26 cellular contexts compared by ENCODE assay signal in genomic region chr5:75965292-75965691, GRCh38.
"Had no signal": no experiment of that assay in that cellular context is flagged by ENCODE, and none has a peak within 500 bp of the region (broad histone marks: within the 10 kb centered on the region; RNA-seq: fewer than 3 reads in every experiment).

No MANE protein-coding gene starts in this region.

- H3K4me1 Mint-ChIP-seq: activated CD4-positive, alpha-beta T cell treated with anti-CD3 and anti-CD28 coated beads for 36 hours; activated T-helper 17 cell treated with anti-CD3 and anti-CD28 coated beads, Interleukin-2, amount 50 U/mL, for 72 hours had no signal

- H3K4me3 Mint-ChIP-seq: activated CD4-positive, alpha-beta memory T cell treated with anti-CD3 and anti-CD28 coated beads, Interleukin-2, amount 10 ng/mL, durations not matched to agents 7 days and 5 days; activated CD4-positive, alpha-beta T cell treated with anti-CD3 and anti-CD28 coated beads for 36 hours; activated naive CD4-positive, alpha-beta T cell treated with anti-CD3 and anti-CD28 coated beads for 36 hours; activated naive CD8-positive, alpha-beta T cell; activated T-helper 17 cell treated with anti-CD3 and anti-CD28 coated beads, Interleukin-2, amount 50 U/mL, for 72 hours had no signal

- H3K4me1 ChIP-seq: Peyer's patch had no signal

- H3K27ac Mint-ChIP-seq: activated CD4-positive, alpha-beta memory T cell treated with anti-CD3 and anti-CD28 coated beads, Interleukin-2, amount 10 ng/mL, durations not matched to agents 7 days and 5 days; activated CD4-positive, alpha-beta T cell treated with anti-CD3 and anti-CD28 coated beads for 36 hours; activated naive CD4-positive, alpha-beta T cell treated with anti-CD3 and anti-CD28 coated beads for 36 hours; activated naive CD8-positive, alpha-beta T cell; activated T-helper 17 cell treated with anti-CD3 and anti-CD28 coated beads, Interleukin-2, amount 50 U/mL, for 72 hours had no signal

- H3K36me3 Mint-ChIP-seq: activated naive CD8-positive, alpha-beta T cell had no signal

- H3K4me3 ChIP-seq: Peyer's patch, SJCRH30 had no signal

- ATAC-seq: activated CD4-positive, alpha-beta T cell treated with anti-CD3 and anti-CD28 coated beads for 36 hours; activated T-helper 17 cell treated with anti-CD3 and anti-CD28 coated beads, Interleukin-2, amount 50 U/mL, for 72 hours had no signal

- H3K9me3 ChIP-seq: Peyer's patch, SJCRH30, SK-N-SH had no signal

- H3K36me3 ChIP-seq: Peyer's patch, SJCRH30 had no signal

- DNase-seq: activated CD4-positive, alpha-beta memory T cell treated with anti-CD3 and anti-CD28 coated beads, Interleukin-2, amount 10 ng/mL, durations not matched to agents 7 days and 5 days; activated CD4-positive, alpha-beta T cell treated with anti-CD3 and anti-CD28 coated beads for 36 hours; activated CD4-positive, alpha-beta T cell treated with anti-CD3 and anti-CD28 coated beads, Interleukin-2, amount 50 U/mL, for 1 hour; activated gamma-delta T cell; activated naive CD4-positive, alpha-beta T cell treated with anti-CD3 and anti-CD28 coated beads for 36 hours; activated T-cell treated with anti-CD3 and anti-CD28 coated beads for 4 hours; activated T-cell treated with anti-CD3 and anti-CD28 coated beads, Interleukin-2, amount 50 U/mL, for 48 hours; amygdala; Karpas-422; NCI-H1092; NCI-H1417; NCI-H1930; NCI-H2171; NCI-H2227 treated with DMSO at 0.1 percent for 48 hours; NCI-H446 treated with DMSO at 0.1 percent for 48 hours; NCI-H524 treated with DMSO at 0.1 percent for 48 hours; NCI-H748 treated with DMSO at 0.1 percent for 48 hours; Peyer's patch; Right ventricle myocardium superior; SJCRH30; SK-N-SH; T-helper 1 cell had no signal

- H3K27me3 ChIP-seq: Peyer's patch, SJCRH30 had no signal

- H3K27ac ChIP-seq: Peyer's patch, RWPE1, SJCRH30, VCaP had no signal
